In the genomic region with DNA sequence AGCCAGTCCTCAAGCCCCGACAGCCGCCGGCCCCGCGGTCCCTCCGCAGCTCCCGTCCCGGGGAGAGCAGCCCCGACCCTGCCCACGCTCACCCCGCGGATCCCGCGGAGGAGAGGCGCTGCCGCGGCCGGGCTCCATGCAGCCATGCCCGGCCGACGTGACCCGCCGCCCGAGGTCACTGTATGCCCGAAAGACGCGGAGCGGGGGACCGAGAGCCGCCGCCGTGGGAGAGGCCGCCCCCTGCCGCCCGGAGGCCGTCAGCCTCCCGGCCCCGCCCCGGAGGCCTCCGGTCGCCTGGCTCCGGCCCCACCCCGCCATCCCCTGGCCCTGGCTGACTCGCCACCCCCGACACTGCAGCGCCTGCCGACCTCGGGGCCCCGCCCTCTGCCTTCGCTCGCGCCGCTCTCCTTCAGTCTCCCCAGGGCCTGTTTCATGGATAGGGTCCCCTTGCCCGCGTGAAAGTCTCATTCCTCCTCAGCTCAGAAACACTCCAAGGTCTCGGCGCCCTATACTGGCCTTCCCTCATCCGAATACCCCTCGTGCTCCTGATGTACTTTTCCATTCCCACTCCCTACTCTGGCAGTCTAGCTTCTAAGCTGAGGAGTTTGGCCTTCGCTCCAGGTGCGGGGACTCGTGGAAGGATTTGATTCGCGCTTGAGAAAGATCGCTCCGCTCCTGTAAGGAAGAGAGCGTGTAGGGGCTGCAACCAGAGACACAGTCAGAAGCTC, we compare ENCODE assay signal across 8 cellular contexts. TPM values are rescaled to one million over a fixed set of nuclear protein-coding genes. Genes with fewer than 3 reads are reported as not detected.
DNase-seq lines count a peak whose midpoint lies in the region; ATAC-seq and TF ChIP-seq lines count a peak whose summit lies in the region.

A gene with protein sequence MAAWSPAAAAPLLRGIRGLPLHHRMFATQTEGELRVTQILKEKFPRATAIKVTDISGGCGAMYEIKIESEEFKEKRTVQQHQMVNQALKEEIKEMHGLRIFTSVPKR (minus strand): TSS at position 184 of the 728 bp plus-strand sequence. CDS start 38 bp downstream, at position 146.

- WGBS in liver = 6% methylated on average over 67 of the region's 67 CpGs

- no peaks in the 10 kb centered on the region for H3K27me3 ChIP-seq in BE2C
- H3K27me3 ChIP-seq in liver (ENCODE audit: control insufficient read depth in 4 of 4, insufficient read depth in 4 of 4, low read length in 3 of 4) = no peaks in the 10 kb centered on the region

- H3K36me3 ChIP-seq in BE2C (no peaks in the 10 kb centered on the region), liver (ENCODE audit: control insufficient read depth in 4 of 4, insufficient read depth in 3 of 4, low read depth in 1 of 4, low read length in 3 of 4) (peaks cover 0 to 3% (median 1%) of the 10 kb centered on the region in 4 donors)

- H3K9me3 ChIP-seq in BE2C = no peaks in the 10 kb centered on the region
- H3K9me3 ChIP-seq in liver (ENCODE audit: control insufficient read depth in 4 of 4, low read length in 3 of 4) = no peaks in the 10 kb centered on the region

- peak; percentile 31 to 60 for TF ChIP-seq RAD21 in liver (IDR thresholded peaks at IDR 0.05)

- no peak within 1 kb of the TSS for H3K27ac ChIP-seq in liver (ENCODE audit: low read depth in 1 of 2, low read length in 2 of 2)

- peak; percentile 30; the same call in 1 of the 2 replicates for TF ChIP-seq CTCF in BE2C (IDR thresholded peaks at IDR 0.05; ENCODE audit: low read depth, low read length)
- peak; percentile 53 for TF ChIP-seq CTCF in liver (IDR thresholded peaks at IDR 0.05; ENCODE audit: low read depth, low read length, missing input control)

- H3K4me1 ChIP-seq in BE2C (no peaks in the 10 kb centered on the region), liver (ENCODE audit: control insufficient read depth in 4 of 4, insufficient read depth in 4 of 4, low read length in 3 of 4) (peaks cover 5 to 16% (median 11%) of the 10 kb centered on the region in 4 donors)

- H3K9ac ChIP-seq in liver (ENCODE audit: low read depth in 1 of 2, low read length in 2 of 2) = peak within 1 kb of the TSS in 1 of 2 donors; percentile 20

- ATAC-seq in GM19025 (IDR thresholded peaks at IDR 0.05; ENCODE audit: low read depth, unreplicated experiment) (peak; percentile 94), HG03342 (IDR thresholded peaks at IDR 0.05; ENCODE audit: unreplicated experiment) (peak; percentile 88)

- DNase-seq in BE2C (peak; percentile 89), NCI-H460 (ENCODE audit: extremely low read depth, low read depth) (peak; percentile 81), dedifferentiated amniotic fluid mesenchymal stem cell (ENCODE audit: extremely low spot score) (peak; percentile 52)
- peak; percentile 91 for DNase-seq in activated CD4-positive, alpha-beta T cell treated with anti-CD3 and anti-CD28 coated beads for 48 hours
- peak; percentile 86 for DNase-seq in stimulated activated CD4-positive, alpha-beta T cell treated with anti-CD3 and anti-CD28 coated beads, Interleukin-4, amount 100 ng/mL, for 24 hours

- H3K4me3 ChIP-seq in BE2C (ENCODE audit: low read depth, low read length) (peak within 1 kb of the TSS; percentile 84), liver (ENCODE audit: low read depth in 1 of 3, low read length in 3 of 3) (peak within 1 kb of the TSS; percentile 73 to 84 (median 82))

TF ChIP-seq in liver, 16 proteins besides CTCF, POLR2A, EP300 and RAD21:
- TF ChIP-seq FOXA1 (IDR thresholded peaks at IDR 0.05) (no peak), JUND (IDR thresholded peaks at IDR 0.05) (no peak), RXRA (IDR thresholded peaks at IDR 0.05) (no peak), YY1 (IDR thresholded peaks at IDR 0.05) (peak; percentile 39), GABPA (IDR thresholded peaks at IDR 0.05 in 1 of 2, conservative IDR thresholded peaks at IDR 0.05 in 1 of 2) (peak in 1 of 2 donors; percentile 51), FOXA2 (IDR thresholded peaks at IDR 0.05) (no peak)
- TF ChIP-seq, protein P1, sequence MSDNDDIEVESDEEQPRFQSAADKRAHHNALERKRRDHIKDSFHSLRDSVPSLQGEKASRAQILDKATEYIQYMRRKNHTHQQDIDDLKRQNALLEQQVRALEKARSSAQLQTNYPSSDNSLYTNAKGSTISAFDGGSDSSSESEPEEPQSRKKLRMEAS (IDR thresholded peaks at IDR 0.05) = no peak

RNA-seq across cellular contexts. Expression of the gene that starts here (rescaled TPM):
- polyA plus RNA-seq in BE2C (2012; ENCODE audit: insufficient read depth, insufficient read length, low read depth) = 50.6 TPM
- total RNA-seq in NCI-H460 (2014; rRNA removed; shearing (Covaris generic)) = 163 and 194 TPM in 2 replicates
- polyA plus RNA-seq in NCI-H460 (2014; cell fraction: nucleus; rRNA removed) = 296 and 360 TPM in 2 replicates
- total RNA-seq in liver = 10 to 100 TPM in 1 of 2 donors, 1 to 10 TPM in 1; 9.5 to 25.2 TPM
- polyA plus RNA-seq in liver = 10 to 100 TPM; 29.0 to 35.2 TPM
